In genomic region chr9:5536684-5537083, GRCh38 we compare ENCODE assay signal across 1 cellular context.
TF ChIP-seq lines count a peak whose summit lies in the region.

No MANE protein-coding gene starts in this region.

TF ChIP-seq in GM23338, 12 proteins besides CTCF, POLR2A, EP300 and RAD21 (continued from another document):
- no peak for TF ChIP-seq ETS1 (IDR thresholded peaks at IDR 0.05)
- TF ChIP-seq ZNF462 (CRISPR knock-in tag; IDR thresholded peaks at IDR 0.05), result no peak
- TF ChIP-seq ZNF331 (CRISPR knock-in tag; IDR thresholded peaks at IDR 0.05; ENCODE audit: low read depth), result no peak
- TF ChIP-seq EZH2phosphoT487 (IDR thresholded peaks at IDR 0.05; ENCODE audit: unreplicated experiment), result no peak
- TF ChIP-seq CREB1 (CRISPR knock-in tag; IDR thresholded peaks at IDR 0.05; ENCODE audit: low read depth), result no peak
- no peak for TF ChIP-seq POLR2AphosphoS5 (IDR thresholded peaks at IDR 0.05; ENCODE audit: low read depth)
- TF ChIP-seq ZNF114 (CRISPR knock-in tag; IDR thresholded peaks at IDR 0.05), result no peak
